In the genomic region with DNA sequence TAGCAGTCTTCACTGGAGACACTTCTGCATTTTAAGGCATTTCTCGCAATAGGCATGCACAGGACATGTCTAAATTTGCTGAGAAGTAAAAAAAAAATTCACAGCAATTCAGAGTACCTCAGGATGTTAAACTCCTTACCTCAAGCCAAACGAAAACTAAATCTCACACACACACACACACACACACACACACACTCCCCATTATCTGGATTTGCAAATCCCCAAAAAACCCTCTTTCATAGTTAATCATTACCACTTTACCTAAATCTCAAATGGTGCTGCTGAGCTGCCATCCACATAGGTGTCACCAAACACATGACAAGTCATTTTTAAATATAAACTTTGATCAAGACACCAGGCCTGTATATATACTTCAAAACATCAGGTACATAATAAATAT, we compare ENCODE assay signal across 23 cellular contexts. TPM values are rescaled to one million over a fixed set of nuclear protein-coding genes. Genes with fewer than 3 reads are reported as not detected.
"Had no signal": no experiment of that assay in that cellular context is flagged by ENCODE, and none has a peak within 500 bp of the region (broad histone marks: within the 10 kb centered on the region; RNA-seq: fewer than 3 reads in every experiment).

No MANE protein-coding gene starts in this region.

- H3K36me3 Mint-ChIP-seq: activated naive CD4-positive, alpha-beta T cell treated with anti-CD3 and anti-CD28 coated beads, Interleukin-2, amount 50 U/mL, for 24 hours; natural killer cell treated with Interleukin-12 subunit alpha and Interleukin-12 subunit beta and Interleukin-15 and Interleukin-18, amount 100 ng/mL, for 72 hours; stimulated activated naive B cell treated with anti-CD40 and anti-IgM and Interleukin-4, amounts not matched to agents 10 μg/mL and 1 μg/mL and 100 μg/mL, for 72 hours had no signal

- ATAC-seq: activated CD8-positive, alpha-beta T cell treated with anti-CD3 and anti-CD28 coated beads for 36 hours; activated naive CD8-positive, alpha-beta T cell treated with anti-CD3 and anti-CD28 coated beads, Interleukin-2, amount 50 U/mL, for 24 hours; activated T-cell treated with anti-CD3 and anti-CD28 coated beads, Interleukin-2, amount 50 U/mL, for 4 hours; activated T-helper 17 cell treated with anti-CD3 and anti-CD28 coated beads, Interleukin-2, amount 50 U/mL, for 72 hours; left lung; mucosa of descending colon; natural killer cell treated with Interleukin-12 subunit alpha and Interleukin-12 subunit beta and Interleukin-15 and Interleukin-18, amount 100 ng/mL, for 72 hours; stimulated activated naive B cell treated with anti-CD40 and anti-IgM and Interleukin-4, amounts not matched to agents 10 μg/mL and 1 μg/mL and 100 μg/mL, for 72 hours; upper lobe of right lung had no signal

- DNase-seq: activated CD4-positive, alpha-beta T cell treated with anti-CD3 and anti-CD28 coated beads for 1 hour; activated CD4-positive, alpha-beta T cell treated with anti-CD3 and anti-CD28 coated beads, Interleukin-2, amount 50 U/mL, for 1 hour; activated CD8-positive, alpha-beta T cell treated with anti-CD3 and anti-CD28 coated beads for 36 hours; activated naive CD8-positive, alpha-beta T cell treated with anti-CD3 and anti-CD28 coated beads, Interleukin-2, amount 50 U/mL, for 24 hours; activated T-cell treated with anti-CD3 and anti-CD28 coated beads, Interleukin-2, amount 50 U/mL, for 4 hours; amygdala; colonic mucosa; effector CD8-positive, alpha-beta T cell; hypothalamus; kidney glomerular epithelial cell; left lung; mucosa of descending colon; stimulated activated CD4-positive, alpha-beta T cell treated with anti-CD3 and anti-CD28 coated beads, Interleukin-15, amount 100 ng/mL, for 24 hours; stimulated activated CD4-positive, alpha-beta T cell treated with anti-CD3 and anti-CD28 coated beads, Interleukin-2, amount 100 ng/mL, for 24 hours; stimulated activated naive B cell treated with anti-CD40 and anti-IgM and Interleukin-4, amounts not matched to agents 10 μg/mL and 1 μg/mL and 100 μg/mL, for 72 hours; stomach; T-helper 2 cell; thyroid gland; upper lobe of right lung had no signal

- H3K4me1 ChIP-seq: colonic mucosa, left lung, stomach, upper lobe of right lung had no signal

- H3K4me3 Mint-ChIP-seq: activated CD8-positive, alpha-beta T cell treated with anti-CD3 and anti-CD28 coated beads for 36 hours; activated naive CD4-positive, alpha-beta T cell treated with anti-CD3 and anti-CD28 coated beads, Interleukin-2, amount 50 U/mL, for 24 hours; activated naive CD8-positive, alpha-beta T cell treated with anti-CD3 and anti-CD28 coated beads, Interleukin-2, amount 50 U/mL, for 24 hours; activated T-cell treated with anti-CD3 and anti-CD28 coated beads, Interleukin-2, amount 50 U/mL, for 4 hours; activated T-helper 17 cell treated with anti-CD3 and anti-CD28 coated beads, Interleukin-2, amount 50 U/mL, for 72 hours; natural killer cell treated with Interleukin-12 subunit alpha and Interleukin-12 subunit beta and Interleukin-15 and Interleukin-18, amount 100 ng/mL, for 72 hours; stimulated activated naive B cell treated with anti-CD40 and anti-IgM and Interleukin-4, amounts not matched to agents 10 μg/mL and 1 μg/mL and 100 μg/mL, for 72 hours had no signal

- H3K4me3 ChIP-seq: colonic mucosa, left lung, lung, mucosa of descending colon, stomach, thyroid gland, upper lobe of right lung had no signal

- H3K27me3 Mint-ChIP-seq: activated CD8-positive, alpha-beta T cell treated with anti-CD3 and anti-CD28 coated beads for 36 hours; activated naive CD8-positive, alpha-beta T cell treated with anti-CD3 and anti-CD28 coated beads, Interleukin-2, amount 50 U/mL, for 24 hours; activated T-helper 17 cell treated with anti-CD3 and anti-CD28 coated beads, Interleukin-2, amount 50 U/mL, for 72 hours; natural killer cell treated with Interleukin-12 subunit alpha and Interleukin-12 subunit beta and Interleukin-15 and Interleukin-18, amount 100 ng/mL, for 72 hours; stimulated activated naive B cell treated with anti-CD40 and anti-IgM and Interleukin-4, amounts not matched to agents 10 μg/mL and 1 μg/mL and 100 μg/mL, for 72 hours had no signal

- H3K9me3 Mint-ChIP-seq: activated CD8-positive, alpha-beta T cell treated with anti-CD3 and anti-CD28 coated beads for 36 hours; activated naive CD4-positive, alpha-beta T cell treated with anti-CD3 and anti-CD28 coated beads, Interleukin-2, amount 50 U/mL, for 24 hours; stimulated activated naive B cell treated with anti-CD40 and anti-IgM and Interleukin-4, amounts not matched to agents 10 μg/mL and 1 μg/mL and 100 μg/mL, for 72 hours had no signal

- H3K27ac ChIP-seq: colonic mucosa, left lung, stomach, thyroid gland, upper lobe of right lung had no signal

- H3K27ac Mint-ChIP-seq: activated CD8-positive, alpha-beta T cell treated with anti-CD3 and anti-CD28 coated beads for 36 hours; activated naive CD4-positive, alpha-beta T cell treated with anti-CD3 and anti-CD28 coated beads, Interleukin-2, amount 50 U/mL, for 24 hours; activated naive CD8-positive, alpha-beta T cell treated with anti-CD3 and anti-CD28 coated beads, Interleukin-2, amount 50 U/mL, for 24 hours; activated T-helper 17 cell treated with anti-CD3 and anti-CD28 coated beads, Interleukin-2, amount 50 U/mL, for 72 hours; natural killer cell treated with Interleukin-12 subunit alpha and Interleukin-12 subunit beta and Interleukin-15 and Interleukin-18, amount 100 ng/mL, for 72 hours; stimulated activated naive B cell treated with anti-CD40 and anti-IgM and Interleukin-4, amounts not matched to agents 10 μg/mL and 1 μg/mL and 100 μg/mL, for 72 hours had no signal

- H3K4me1 Mint-ChIP-seq: activated naive CD4-positive, alpha-beta T cell treated with anti-CD3 and anti-CD28 coated beads, Interleukin-2, amount 50 U/mL, for 24 hours; activated naive CD8-positive, alpha-beta T cell treated with anti-CD3 and anti-CD28 coated beads, Interleukin-2, amount 50 U/mL, for 24 hours; activated T-helper 17 cell treated with anti-CD3 and anti-CD28 coated beads, Interleukin-2, amount 50 U/mL, for 72 hours; stimulated activated naive B cell treated with anti-CD40 and anti-IgM and Interleukin-4, amounts not matched to agents 10 μg/mL and 1 μg/mL and 100 μg/mL, for 72 hours had no signal

- H3K27me3 ChIP-seq: colonic mucosa, left lung, stomach, thyroid gland, upper lobe of right lung had no signal

- H3K36me3 ChIP-seq: colonic mucosa, left lung, stomach, thyroid gland, upper lobe of right lung had no signal

- H3K9me3 ChIP-seq: colonic mucosa, left lung, mucosa of descending colon, stomach, thyroid gland, upper lobe of right lung had no signal

RNA-seq across cellular contexts. Expression of a gene that starts 31.8 kb away (rescaled TPM):
- total RNA-seq: activated CD8-positive, alpha-beta T cell treated with anti-CD3 and anti-CD28 coated beads for 36 hours; activated T-helper 17 cell treated with anti-CD3 and anti-CD28 coated beads, Interleukin-2, amount 50 U/mL, for 72 hours; natural killer cell treated with Interleukin-12 subunit alpha and Interleukin-12 subunit beta and Interleukin-15 and Interleukin-18, amount 100 ng/mL, for 72 hours had no signal
